ENCODE assay signal across 28 cellular contexts in genomic region chr3:13064469-13064868, GRCh38.
"Had no signal": no experiment of that assay in that cellular context is flagged by ENCODE, and none has a peak within 500 bp of the region (broad histone marks: within the 10 kb centered on the region; RNA-seq: fewer than 3 reads in every experiment).

No MANE protein-coding gene starts in this region.

- H2AFZ ChIP-seq: PC-9 had no signal

- DNase-seq: activated CD4-positive, alpha-beta T cell treated with anti-CD3 and anti-CD28 coated beads for 48 hours; activated CD4-positive, alpha-beta T cell treated with anti-CD3 and anti-CD28 coated beads, Interleukin-2, amount 50 U/mL, for 4 hours; activated CD4-positive, CD25-positive, alpha-beta regulatory T cell treated with anti-CD3 and anti-CD28 coated beads, Interleukin-2, amount 50 U/mL, for 72 hours; activated CD8-positive, alpha-beta memory T cell treated with anti-CD3 and anti-CD28 coated beads, Interleukin-2, amount 50 U/mL, for 48 hours; activated CD8-positive, alpha-beta T cell treated with anti-CD3 and anti-CD28 coated beads, Interleukin-2, amount 10 ng/mL, durations not matched to agents 7 days and 5 days; activated effector memory CD4-positive, alpha-beta T cell treated with anti-CD3 and anti-CD28 coated beads, Interleukin-2, amount 50 U/mL, for 16 hours; activated naive CD4-positive, alpha-beta T cell treated with Interleukin-2 at 50 U/mL for 16 hours; activated naive CD8-positive, alpha-beta T cell treated with anti-CD3 and anti-CD28 coated beads, Interleukin-2, amount 50 U/mL, for 24 hours; activated T-cell treated with anti-CD3 and anti-CD28 coated beads, Interleukin-2, amount 50 U/mL, for 1 hour; amniotic stem cell; cerebellar nuclear complex; KG1; MV-4-11; NCI-H1092 treated with DMSO at 0.1 percent for 48 hours; NCI-H1417 treated with DMSO at 0.1 percent for 48 hours; NCI-H1694; NCI-H2029; NCI-H2107; NCI-H2171 treated with DMSO at 0.1 percent for 48 hours; NCI-H226; NCI-H69; PC-9; SIG-M5; SW 1271; T-helper 9 cell had no signal

- H3K4me2 ChIP-seq: PC-9 had no signal

- ATAC-seq: activated CD8-positive, alpha-beta T cell treated with anti-CD3 and anti-CD28 coated beads, Interleukin-2, amount 10 ng/mL, durations not matched to agents 7 days and 5 days; activated naive CD4-positive, alpha-beta T cell treated with anti-CD3 and anti-CD28 coated beads, Interleukin-2, amount 50 U/mL, for 72 hours; activated naive CD8-positive, alpha-beta T cell treated with anti-CD3 and anti-CD28 coated beads, Interleukin-2, amount 50 U/mL, for 24 hours; WTC11 had no signal

- H3K4me3 ChIP-seq: PC-9, SK-N-MC had no signal

- H3K27ac ChIP-seq: PC-9, SK-N-MC had no signal
